Comparison of ENCODE assay signal across 2 cellular contexts in genomic region chr15:53472883-53473282, GRCh38.
TF ChIP-seq lines count a peak whose summit lies in the region.

No MANE protein-coding gene starts in this region.

TF ChIP-seq in liver, 16 proteins besides CTCF, POLR2A, EP300 and RAD21 (continued from another document):
- TF ChIP-seq ZBTB33 (IDR thresholded peaks at IDR 0.05) (no peak), TAF1 (conservative IDR thresholded peaks at IDR 0.05) (no peak), SP1 (IDR thresholded peaks at IDR 0.05) (no peak), FOXA1 (IDR thresholded peaks at IDR 0.05) (no peak), RXRA (IDR thresholded peaks at IDR 0.05) (no peak), JUND (IDR thresholded peaks at IDR 0.05) (no peak), REST (IDR thresholded peaks at IDR 0.05) (no peak), YY1 (IDR thresholded peaks at IDR 0.05) (no peak), NR2F2 (IDR thresholded peaks at IDR 0.05) (no peak), FOXA2 (IDR thresholded peaks at IDR 0.05) (no peak), GABPA (IDR thresholded peaks at IDR 0.05 in 1 of 2, conservative IDR thresholded peaks at IDR 0.05 in 1 of 2) (no peak), MAX (IDR thresholded peaks at IDR 0.05) (no peak), ATF3 (IDR thresholded peaks at IDR 0.05) (no peak)

TF ChIP-seq in HepG2, 621 proteins besides CTCF, POLR2A, EP300 and RAD21 (continued from another document):
- no peak for TF ChIP-seq DDIT3 (CRISPR knock-in tag; IDR thresholded peaks at IDR 0.05)
- no peak for TF ChIP-seq BRD4 (CRISPR knock-in tag; IDR thresholded peaks at IDR 0.05)
- TF ChIP-seq GLI4 (CRISPR knock-in tag; IDR thresholded peaks at IDR 0.05; ENCODE audit: borderline replicate concordance): no peak
- TF ChIP-seq ZBTB10 (CRISPR knock-in tag; IDR thresholded peaks at IDR 0.05; ENCODE audit: borderline replicate concordance): no peak
- TF ChIP-seq ZNF18 (CRISPR knock-in tag; IDR thresholded peaks at IDR 0.05; ENCODE audit: insufficient replicate concordance): no peak
- no peak for TF ChIP-seq ZNF230 (CRISPR knock-in tag; IDR thresholded peaks at IDR 0.05)
- no peak for TF ChIP-seq ZNF543 (CRISPR knock-in tag; IDR thresholded peaks at IDR 0.05)
- no peak for TF ChIP-seq EZH2 (conservative IDR thresholded peaks at IDR 0.05; ENCODE audit: low read depth, low read length)
